In the genomic region with DNA sequence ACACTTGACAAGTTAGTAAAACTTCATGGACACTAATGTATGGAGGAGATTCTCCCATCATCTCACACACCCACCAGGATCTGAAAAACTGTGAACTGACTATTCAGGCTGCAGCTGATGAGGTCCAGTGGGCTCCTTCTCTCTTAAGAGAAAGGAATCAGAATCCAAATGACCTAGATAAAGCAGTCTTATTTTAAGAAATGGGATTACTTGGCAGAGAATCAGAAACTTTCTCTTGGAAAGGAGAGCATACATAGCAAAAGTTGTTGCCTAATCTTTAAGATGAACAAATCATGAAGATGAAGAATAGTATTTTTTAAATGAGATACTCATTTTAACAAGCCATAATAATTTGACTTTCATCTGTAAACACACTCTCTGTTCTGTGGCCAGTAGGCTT, we compare ENCODE assay signal across 2 cellular contexts.
TF ChIP-seq lines count a peak whose summit lies in the region.

No MANE protein-coding gene starts in this region.

TF ChIP-seq in SK-N-SH, 30 proteins besides CTCF, POLR2A, EP300 and RAD21 (continued from another document):
- TF ChIP-seq NRF1 (IDR thresholded peaks at IDR 0.05; ENCODE audit: low read depth, low read length) (no peak), RCOR1 (IDR thresholded peaks at IDR 0.05; ENCODE audit: low read length) (no peak)

TF ChIP-seq in SK-N-SH treated with all-trans-retinoic acid at 6 μM for 48 hours, 23 proteins besides CTCF, POLR2A, EP300 and RAD21 (continued from another document):
- TF ChIP-seq, protein P1, sequence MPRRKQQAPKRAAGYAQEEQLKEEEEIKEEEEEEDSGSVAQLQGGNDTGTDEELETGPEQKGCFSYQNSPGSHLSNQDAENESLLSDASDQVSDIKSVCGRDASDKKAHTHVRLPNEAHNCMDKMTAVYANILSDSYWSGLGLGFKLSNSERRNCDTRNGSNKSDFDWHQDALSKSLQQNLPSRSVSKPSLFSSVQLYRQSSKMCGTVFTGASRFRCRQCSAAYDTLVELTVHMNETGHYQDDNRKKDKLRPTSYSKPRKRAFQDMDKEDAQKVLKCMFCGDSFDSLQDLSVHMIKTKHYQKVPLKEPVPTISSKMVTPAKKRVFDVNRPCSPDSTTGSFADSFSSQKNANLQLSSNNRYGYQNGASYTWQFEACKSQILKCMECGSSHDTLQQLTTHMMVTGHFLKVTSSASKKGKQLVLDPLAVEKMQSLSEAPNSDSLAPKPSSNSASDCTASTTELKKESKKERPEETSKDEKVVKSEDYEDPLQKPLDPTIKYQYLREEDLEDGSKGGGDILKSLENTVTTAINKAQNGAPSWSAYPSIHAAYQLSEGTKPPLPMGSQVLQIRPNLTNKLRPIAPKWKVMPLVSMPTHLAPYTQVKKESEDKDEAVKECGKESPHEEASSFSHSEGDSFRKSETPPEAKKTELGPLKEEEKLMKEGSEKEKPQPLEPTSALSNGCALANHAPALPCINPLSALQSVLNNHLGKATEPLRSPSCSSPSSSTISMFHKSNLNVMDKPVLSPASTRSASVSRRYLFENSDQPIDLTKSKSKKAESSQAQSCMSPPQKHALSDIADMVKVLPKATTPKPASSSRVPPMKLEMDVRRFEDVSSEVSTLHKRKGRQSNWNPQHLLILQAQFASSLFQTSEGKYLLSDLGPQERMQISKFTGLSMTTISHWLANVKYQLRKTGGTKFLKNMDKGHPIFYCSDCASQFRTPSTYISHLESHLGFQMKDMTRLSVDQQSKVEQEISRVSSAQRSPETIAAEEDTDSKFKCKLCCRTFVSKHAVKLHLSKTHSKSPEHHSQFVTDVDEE (CRISPR knock-in tag; IDR thresholded peaks at IDR 0.05): no peak
- TF ChIP-seq TOX (CRISPR knock-in tag; IDR thresholded peaks at IDR 0.05; ENCODE audit: borderline replicate concordance): no peak
- no peak for TF ChIP-seq ZC3H10 (CRISPR knock-in tag; IDR thresholded peaks at IDR 0.05)
- no peak for TF ChIP-seq ESRRG (CRISPR knock-in tag; IDR thresholded peaks at IDR 0.05)
- TF ChIP-seq TCF4 (CRISPR knock-in tag; IDR thresholded peaks at IDR 0.05; ENCODE audit: borderline replicate concordance): no peak
- no peak for TF ChIP-seq ZNF565 (CRISPR knock-in tag; conservative IDR thresholded peaks at IDR 0.05; ENCODE audit: low read depth)
- no peak for TF ChIP-seq CREB5 (CRISPR knock-in tag; IDR thresholded peaks at IDR 0.05; ENCODE audit: low read depth)
- no peak for TF ChIP-seq OSR1 (CRISPR knock-in tag; IDR thresholded peaks at IDR 0.05)
- no peak for TF ChIP-seq PPARA (CRISPR knock-in tag; IDR thresholded peaks at IDR 0.05; ENCODE audit: borderline replicate concordance)
- no peak for TF ChIP-seq CSRNP3 (CRISPR knock-in tag; IDR thresholded peaks at IDR 0.05)
- TF ChIP-seq ZNF70 (CRISPR knock-in tag; IDR thresholded peaks at IDR 0.05): no peak
- no peak for TF ChIP-seq BACH2 (CRISPR knock-in tag; IDR thresholded peaks at IDR 0.05; ENCODE audit: borderline replicate concordance)
- TF ChIP-seq GLIS3 (CRISPR knock-in tag; IDR thresholded peaks at IDR 0.05): no peak
